In genomic region chr10:123558651-123559050, GRCh38 we compare ENCODE assay signal across 19 cellular contexts.
DNase-seq lines count a peak whose midpoint lies in the region; TF ChIP-seq lines count a peak whose summit lies in the region.
"Had no signal": no experiment of that assay in that cellular context is flagged by ENCODE, and none has a peak within 500 bp of the region (broad histone marks: within the 10 kb centered on the region; RNA-seq: fewer than 3 reads in every experiment).

No MANE protein-coding gene starts in this region.

- H3K4me3 ChIP-seq in MM.1S (ENCODE audit: low read length) (no peak overlapping the region), prostate gland (no peak overlapping the region), foreskin fibroblast (ENCODE audit: low read depth in 1 of 2, low read length in 2 of 2) (no peak overlapping the region)
- H3K4me3 ChIP-seq: adrenal gland, body of pancreas, ovary, spleen, stomach, upper lobe of left lung had no signal

- no peaks in the 10 kb centered on the region for H3F3A ChIP-seq in MM.1S (ENCODE audit: insufficient read depth, low read length)

- no peak for TF ChIP-seq CTCF in MM.1S (IDR thresholded peaks at IDR 0.05; ENCODE audit: low read length)
- TF ChIP-seq CTCF in prostate gland (IDR thresholded peaks at IDR 0.05): no peak
- no peak for TF ChIP-seq CTCF in foreskin fibroblast (IDR thresholded peaks at IDR 0.05; ENCODE audit: low read depth, low read length)

- peak overlapping the region; percentile 59; the same call in 1 of the 2 replicates for H2AFZ ChIP-seq in MM.1S (ENCODE audit: low read length)

- H3K9me3 Mint-ChIP-seq in activated CD4-positive, alpha-beta T cell treated with anti-CD3 and anti-CD28 coated beads, Interleukin-2, amount 10 ng/mL, durations not matched to agents 24 days and 14 days: no peaks in the 10 kb centered on the region
- peaks cover 0 to 2% (median 0%) of the 10 kb centered on the region in 6 donors for H3K9me3 Mint-ChIP-seq in immature natural killer cell
- H3K9me3 Mint-ChIP-seq: activated naive CD4-positive, alpha-beta T cell treated with anti-CD3 and anti-CD28 coated beads for 36 hours; HFFc6; memory B cell had no signal

- no peak overlapping the region for H3K27ac ChIP-seq in MM.1S (ENCODE audit: low read length)
- peak overlapping the region; percentile 91 for H3K27ac ChIP-seq in caudate nucleus (ENCODE audit: low read depth, low read length)
- H3K27ac ChIP-seq in temporal lobe (ENCODE audit: low read depth, low read length): peak overlapping the region; percentile 94
- no peak overlapping the region for H3K27ac ChIP-seq in prostate gland
- H3K27ac ChIP-seq: adrenal gland, body of pancreas, ovary, spleen, stomach, upper lobe of left lung had no signal

- H3K9me3 ChIP-seq in MM.1S (replicated peaks; ENCODE audit: insufficient read depth, low read length) (no peaks in the 10 kb centered on the region), prostate gland (no peaks in the 10 kb centered on the region)
- H3K9me3 ChIP-seq: adrenal gland, body of pancreas, ovary, SK-N-SH, spleen, stomach, upper lobe of left lung had no signal

- H3K79me2 ChIP-seq in MM.1S (ENCODE audit: low read length): no peaks in the 10 kb centered on the region

- H3K27me3 ChIP-seq in MM.1S (replicated peaks; ENCODE audit: insufficient read depth, low read length): no peaks in the 10 kb centered on the region
- H3K27me3 ChIP-seq in prostate gland (replicated peaks; ENCODE audit: insufficient read depth): peaks cover 9% of the 10 kb centered on the region
- H3K27me3 ChIP-seq: adrenal gland, body of pancreas, ovary, upper lobe of left lung had no signal

- no peak overlapping the region for H3K9ac ChIP-seq in MM.1S (ENCODE audit: low read length)
- H3K9ac ChIP-seq: SK-N-SH had no signal

- no peaks in the 10 kb centered on the region for H3K4me1 Mint-ChIP-seq in activated CD4-positive, alpha-beta T cell treated with anti-CD3 and anti-CD28 coated beads, Interleukin-2, amount 10 ng/mL, durations not matched to agents 24 days and 14 days
- H3K4me1 Mint-ChIP-seq in immature natural killer cell: no peaks in the 10 kb centered on the region

- no peaks in the 10 kb centered on the region for H4K20me1 ChIP-seq in MM.1S (ENCODE audit: insufficient read depth, low read length)

- H3K4me3 Mint-ChIP-seq in activated CD4-positive, alpha-beta T cell treated with anti-CD3 and anti-CD28 coated beads, Interleukin-2, amount 10 ng/mL, durations not matched to agents 24 days and 14 days: no peak overlapping the region
- H3K4me3 Mint-ChIP-seq in immature natural killer cell: no peak overlapping the region
- H3K4me3 Mint-ChIP-seq: activated naive CD4-positive, alpha-beta T cell treated with anti-CD3 and anti-CD28 coated beads for 36 hours; HFFc6; memory B cell had no signal

- H3K4me2 ChIP-seq in MM.1S (ENCODE audit: low read depth, low read length): no peak overlapping the region
- H3K4me2 ChIP-seq: SK-N-SH had no signal

- H3K4me1 ChIP-seq in MM.1S (ENCODE audit: low read length) (0 out of 2 replicates have a peak, but pooled peaks cover 2% of the 10 kb centered on the region), prostate gland (replicated peaks) (no peaks in the 10 kb centered on the region)
- H3K4me1 ChIP-seq: adrenal gland, body of pancreas had no signal

- no peaks in the 10 kb centered on the region for H3K36me3 Mint-ChIP-seq in activated CD4-positive, alpha-beta T cell treated with anti-CD3 and anti-CD28 coated beads, Interleukin-2, amount 10 ng/mL, durations not matched to agents 24 days and 14 days (ENCODE audit: low read depth)
- no peaks in the 10 kb centered on the region for H3K36me3 Mint-ChIP-seq in immature natural killer cell
- H3K36me3 Mint-ChIP-seq: memory B cell had no signal

- DNase-seq in MM.1S (no peak), caudate nucleus (lab: John Stamatoyannopoulos, UW) (peak in 5 of 61 donors; percentile 13 to 35 (median 23)), medulla oblongata (ENCODE audit: extremely low spot score) (peak; percentile 13), prostate gland (ENCODE audit: low spot score) (no peak), immature natural killer cell (no peak), foreskin fibroblast (no peak)
- no peak for DNase-seq in activated CD4-positive, alpha-beta T cell treated with anti-CD3 and anti-CD28 coated beads, Interleukin-2, amount 10 ng/mL, durations not matched to agents 24 days and 14 days
- DNase-seq: cerebellar nuclear complex had no signal

- H3K27ac Mint-ChIP-seq in activated CD4-positive, alpha-beta T cell treated with anti-CD3 and anti-CD28 coated beads, Interleukin-2, amount 10 ng/mL, durations not matched to agents 24 days and 14 days: no peak overlapping the region
- H3K27ac Mint-ChIP-seq in immature natural killer cell: no peak overlapping the region
- H3K27ac Mint-ChIP-seq: activated naive CD4-positive, alpha-beta T cell treated with anti-CD3 and anti-CD28 coated beads for 36 hours; HFFc6; memory B cell had no signal

- peaks cover 3% of the 10 kb centered on the region for H3K27me3 Mint-ChIP-seq in activated CD4-positive, alpha-beta T cell treated with anti-CD3 and anti-CD28 coated beads, Interleukin-2, amount 10 ng/mL, durations not matched to agents 24 days and 14 days
- peaks cover 0 to 7% (median 0%) of the 10 kb centered on the region in 3 donors for H3K27me3 Mint-ChIP-seq in immature natural killer cell (ENCODE audit: low read depth in 3 of 3)

- WGBS in prostate gland: 72% methylated on average over 17 of the region's 17 CpGs

- H3K36me3 ChIP-seq in MM.1S (replicated peaks; ENCODE audit: insufficient read depth, low read length) (no peaks in the 10 kb centered on the region), prostate gland (no peaks in the 10 kb centered on the region)
- H3K36me3 ChIP-seq: adrenal gland, ovary, spleen, stomach, upper lobe of left lung had no signal

- H3K9me2 ChIP-seq in MM.1S (replicated peaks; ENCODE audit: insufficient read depth, low read length): no peaks in the 10 kb centered on the region
- H3K9me2 ChIP-seq: SK-N-SH had no signal

- no peak for TF ChIP-seq POLR2A in prostate gland (IDR thresholded peaks at IDR 0.05)

- intact Hi-C loops in activated CD4-positive, alpha-beta T cell treated with anti-CD3 and anti-CD28 coated beads, Interleukin-2, amount 10 ng/mL, durations not matched to agents 24 days and 14 days (cut with micrococcal nuclease): loop anchor here (1.0 kb wide), 2 partner anchors 425 to 515 kb away; no protein-coding TSS in a partner anchor
- intact Hi-C loops in prostate gland (cut with DNase I): loop anchor here (5.0 kb wide), 1 partner anchor 516 kb away; no protein-coding TSS in a partner anchor

Comparison
In these comparisons a context has a peak if more than half of its experiments do, and no peak if none do; other contexts are left out.
1. H3K27ac ChIP-seq: peak in caudate nucleus (single experiment) and temporal lobe (single experiment); none in MM.1S (single experiment) and prostate gland (0 of 2).